Comparison of ENCODE assay signal across 17 cellular contexts in the genomic region with DNA sequence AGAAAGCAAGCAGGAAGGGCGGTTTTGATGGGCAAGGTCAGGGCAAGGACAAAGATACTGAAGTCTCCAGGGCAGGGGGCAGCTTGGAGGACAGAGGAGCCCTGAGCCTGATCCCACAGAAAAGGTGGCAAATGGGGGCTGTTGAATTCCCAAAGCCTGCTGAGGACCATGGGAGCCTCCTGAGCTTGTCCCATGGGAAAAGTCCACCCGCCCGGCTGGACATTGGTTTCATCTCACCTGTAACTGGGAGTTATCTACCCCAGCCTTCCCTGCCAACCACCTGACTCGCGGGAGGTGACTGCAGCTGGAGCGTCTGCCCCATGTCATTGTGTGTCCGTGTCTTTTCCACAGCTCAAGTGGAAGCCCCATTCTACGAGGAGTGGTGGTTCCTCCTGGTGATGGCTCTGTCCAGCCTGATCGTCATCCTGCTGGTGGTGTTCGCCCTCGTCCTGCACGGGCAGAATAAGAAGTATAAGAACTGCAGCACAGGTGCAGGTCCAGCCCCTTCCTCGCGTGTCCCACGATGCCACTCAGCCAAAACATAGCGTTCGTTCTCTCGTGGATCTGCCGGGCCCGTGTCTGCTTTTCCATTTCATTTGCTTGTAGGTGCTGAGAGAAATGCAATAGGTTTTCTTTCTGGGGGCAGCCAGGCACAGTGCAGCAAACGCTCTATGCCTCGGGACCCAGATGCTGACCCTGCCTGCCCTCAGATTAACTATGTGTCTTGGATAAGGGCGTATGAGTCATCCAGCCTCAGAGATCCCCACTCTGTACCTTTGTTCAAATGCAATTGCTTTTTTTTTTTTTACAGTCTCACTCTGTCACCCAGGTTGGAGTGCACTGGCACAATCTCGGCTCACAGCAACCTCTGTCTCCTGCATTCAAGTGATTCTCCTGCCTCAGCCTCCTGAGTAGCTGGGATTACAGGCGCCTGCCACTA.
"Had no signal": no experiment of that assay in that cellular context is flagged by ENCODE, and none has a peak within 500 bp of the region (broad histone marks: within the 10 kb centered on the region; RNA-seq: fewer than 3 reads in every experiment).

No MANE protein-coding gene starts in this region.

- H3K36me3 ChIP-seq: pancreas, right lobe of liver had no signal

- H3K4me3 ChIP-seq: pancreas, right lobe of liver, testis had no signal

- DNase-seq: activated CD4-positive, alpha-beta T cell treated with anti-CD3 and anti-CD28 coated beads for 4 hours; activated CD4-positive, alpha-beta T cell treated with anti-CD3 and anti-CD28 coated beads, Interleukin-2, amount 50 U/mL, for 48 hours; activated CD4-positive, CD25-positive, alpha-beta regulatory T cell; activated naive CD4-positive, alpha-beta T cell treated with anti-CD3 and anti-CD28 coated beads, Interleukin-2, amount 10 ng/mL, durations not matched to agents 7 days and 5 days; activated T-cell treated with anti-CD3 and anti-CD28 coated beads, Interleukin-2, amount 50 U/mL, for 48 hours; amygdala; cerebellar nuclear complex; erythroblast; foreskin fibroblast; hypothalamus; pancreas; stimulated activated CD4-positive, alpha-beta T cell treated with anti-CD3 and anti-CD28 coated beads, Interleukin-4, amount 100 ng/mL, for 1 hour; stimulated activated naive CD4-positive, alpha-beta T cell; T-helper 9 cell; testis had no signal

- H3K9me3 ChIP-seq: pancreas, right lobe of liver, testis had no signal

- H3K4me1 ChIP-seq: pancreas, right lobe of liver, testis had no signal

- H3K27ac ChIP-seq: pancreas, right lobe of liver, testis had no signal

- ATAC-seq: pancreas, right lobe of liver had no signal

- FAIRE-seq: bronchial epithelial cell, pancreas had no signal

- H3K27me3 ChIP-seq: pancreas, right lobe of liver, testis had no signal
